In the genomic region with DNA sequence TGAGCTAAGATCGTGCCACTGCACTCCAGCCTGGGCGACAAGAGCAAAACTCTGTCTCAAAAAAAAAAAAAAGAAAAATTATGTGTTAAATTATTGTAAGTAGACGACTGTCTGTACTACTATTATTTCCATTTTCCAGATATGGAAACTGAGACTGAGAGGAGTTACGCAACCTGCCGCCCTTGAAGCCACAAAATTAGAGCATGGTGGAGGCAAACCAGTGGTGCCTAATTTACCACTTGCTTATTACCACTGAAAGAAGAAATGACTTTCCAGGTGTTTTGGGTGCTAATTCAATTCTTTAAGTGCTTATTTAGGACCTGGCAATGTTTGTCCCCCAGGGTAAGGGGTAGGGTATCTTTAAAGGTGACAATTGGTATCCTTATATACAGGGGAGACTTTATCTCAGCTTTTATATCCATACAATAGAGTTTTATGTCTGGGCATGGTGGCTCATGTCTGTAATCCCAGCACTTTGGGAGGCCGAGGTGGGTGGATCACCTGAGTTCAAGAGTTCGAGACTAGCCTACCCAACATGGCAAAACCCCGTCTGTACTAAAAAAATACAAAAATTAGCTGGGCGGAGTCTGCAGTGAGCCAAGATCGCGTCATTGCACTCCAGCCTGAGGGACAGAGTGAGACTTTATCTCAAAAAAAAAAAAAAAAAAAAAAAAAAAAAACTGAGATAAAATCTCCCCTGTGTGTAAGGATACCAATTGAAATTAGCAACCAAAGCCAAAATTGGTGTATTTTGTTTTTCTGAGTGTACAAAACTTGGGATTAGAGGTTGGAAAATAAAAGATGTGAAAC, we compare ENCODE assay signal across 11 cellular contexts. TPM values are rescaled to one million over a fixed set of nuclear protein-coding genes. Genes with fewer than 3 reads are reported as not detected.
DNase-seq lines count a peak whose midpoint lies in the region; ATAC-seq, FAIRE-seq and TF ChIP-seq lines count a peak whose summit lies in the region.
"Had no signal": no experiment of that assay in that cellular context is flagged by ENCODE, and none has a peak within 500 bp of the region (broad histone marks: within the 10 kb centered on the region; RNA-seq: fewer than 3 reads in every experiment).

No MANE protein-coding gene starts in this region.

- TF ChIP-seq EP300 in sigmoid colon (IDR thresholded peaks at IDR 0.05), result no peak

- H3K9me3 Mint-ChIP-seq in T-helper 2 cell treated with Interferon-gamma antibody and Interleukin-4, amounts not matched to agents 5 μg/mL and 100 μg/mL, for 36 hours, result no peaks in the 10 kb centered on the region
- no peaks in the 10 kb centered on the region for H3K9me3 Mint-ChIP-seq in CD8-positive, alpha-beta T cell

- TF ChIP-seq CTCF in GM12875 (IDR thresholded peaks at IDR 0.05; ENCODE audit: borderline replicate concordance, insufficient read depth, low read depth, low read length) (no peak), sigmoid colon (IDR thresholded peaks at IDR 0.05) (no peak)
- TF ChIP-seq CTCF in CD8-positive, alpha-beta T cell (IDR thresholded peaks at IDR 0.05), result no peak

- no peaks in the 10 kb centered on the region for H3K27me3 ChIP-seq in sigmoid colon
- no peaks in the 10 kb centered on the region for H3K27me3 ChIP-seq in CD8-positive, alpha-beta T cell (ENCODE audit: insufficient read depth, low read length)

- H3K27ac ChIP-seq in epithelial cell of prostate (peak overlapping the region; percentile 70), sigmoid colon (peak overlapping the region; percentile 63 to 78 (median 74))
- no peak overlapping the region for H3K27ac ChIP-seq in CD8-positive, alpha-beta T cell (ENCODE audit: low read depth, low read length)

- no peaks in the 10 kb centered on the region for H3K36me3 Mint-ChIP-seq in T-helper 2 cell treated with Interferon-gamma antibody and Interleukin-4, amounts not matched to agents 5 μg/mL and 100 μg/mL, for 36 hours (ENCODE audit: low read depth)
- no peaks in the 10 kb centered on the region for H3K36me3 Mint-ChIP-seq in CD8-positive, alpha-beta T cell

- TF ChIP-seq POLR2A in sigmoid colon (IDR thresholded peaks at IDR 0.05), result no peak

- peaks cover 9% of the 10 kb centered on the region for H3K27me3 Mint-ChIP-seq in T-helper 2 cell treated with Interferon-gamma antibody and Interleukin-4, amounts not matched to agents 5 μg/mL and 100 μg/mL, for 36 hours (ENCODE audit: low read depth)
- H3K27me3 Mint-ChIP-seq in CD8-positive, alpha-beta T cell (ENCODE audit: low read depth), result no peaks in the 10 kb centered on the region

- H3K4me3 Mint-ChIP-seq in T-helper 2 cell treated with Interferon-gamma antibody and Interleukin-4, amounts not matched to agents 5 μg/mL and 100 μg/mL, for 36 hours, result no peak overlapping the region
- H3K4me3 Mint-ChIP-seq in CD8-positive, alpha-beta T cell, result no peak overlapping the region

- no peak for ATAC-seq in CD8-positive, alpha-beta T cell

- FAIRE-seq in RCC 7860 (lab: Jason Lieb, UNC), result no peak
- FAIRE-seq: small intestine had no signal

- H3K4me1 Mint-ChIP-seq in T-helper 2 cell treated with Interferon-gamma antibody and Interleukin-4, amounts not matched to agents 5 μg/mL and 100 μg/mL, for 36 hours (ENCODE audit: low read depth), result no peaks in the 10 kb centered on the region
- peaks cover 3% of the 10 kb centered on the region for H3K4me1 Mint-ChIP-seq in CD8-positive, alpha-beta T cell (ENCODE audit: low read depth)

- H3K36me3 ChIP-seq in sigmoid colon, result no peaks in the 10 kb centered on the region
- H3K36me3 ChIP-seq in CD8-positive, alpha-beta T cell (ENCODE audit: insufficient read depth, low read length), result no peaks in the 10 kb centered on the region

- H3K4me3 ChIP-seq in GM12875 (ENCODE audit: low read depth, low read length), result peak overlapping the region; percentile 21
- no peak overlapping the region for H3K4me3 ChIP-seq in sigmoid colon
- no peak overlapping the region for H3K4me3 ChIP-seq in CD8-positive, alpha-beta T cell (ENCODE audit: low read depth, low read length)
- H3K4me3 ChIP-seq: lung had no signal

- POLR2A ChIA-PET in CD8-positive, alpha-beta T cell (lab: Charles Lee), result interaction anchor here (0.7 kb wide), 1 partner anchor 286 kb away, joined by 3 read pairs; no protein-coding TSS in a partner anchor

- DNase-seq in RCC 7860 (ENCODE audit: low spot score) (peak; percentile 27), epithelial cell of prostate (ENCODE audit: low read depth, low spot score) (no peak), sigmoid colon (no peak), glomerular visceral epithelial cell (ENCODE audit: extremely low spot score) (no peak), dermis blood vessel endothelial cell (no peak)
- no peak for DNase-seq in T-helper 2 cell treated with Interferon-gamma antibody and Interleukin-4, amounts not matched to agents 5 μg/mL and 100 μg/mL, for 36 hours (ENCODE audit: low spot score)
- no peak for DNase-seq in CD8-positive, alpha-beta T cell
- DNase-seq: NCI-H1105 treated with DMSO at 0.1 percent for 48 hours had no signal

- peaks cover 0 to 17% (median 13%) of the 10 kb centered on the region in 4 donors for H3K4me1 ChIP-seq in sigmoid colon
- no peaks in the 10 kb centered on the region for H3K4me1 ChIP-seq in CD8-positive, alpha-beta T cell (ENCODE audit: insufficient read depth, low read length)

- no peak overlapping the region for H3K27ac Mint-ChIP-seq in T-helper 2 cell treated with Interferon-gamma antibody and Interleukin-4, amounts not matched to agents 5 μg/mL and 100 μg/mL, for 36 hours
- H3K27ac Mint-ChIP-seq in CD8-positive, alpha-beta T cell, result no peak overlapping the region

- intact Hi-C loops in sigmoid colon (cut with DNase I), result no loop called here
- intact Hi-C loops in CD8-positive, alpha-beta T cell (cut with DNase I, micrococcal nuclease), result no loop called here

- no peaks in the 10 kb centered on the region for H3K9me3 ChIP-seq in sigmoid colon
- no peaks in the 10 kb centered on the region for H3K9me3 ChIP-seq in CD8-positive, alpha-beta T cell (ENCODE audit: low read length)

- CTCF ChIA-PET in CD8-positive, alpha-beta T cell (lab: Charles Lee), result no interaction called here

- 70 to 84% methylated on average over 11 of the region's 11 CpGs for WGBS in sigmoid colon, 2 donors

RNA-seq across cellular contexts. Expression of a gene that starts 16.6 kb away (rescaled TPM):
- total RNA-seq in sigmoid colon, result 10 to 100 TPM in 1 of 4 donors, 1 to 10 TPM in 3; 7.2 to 10.2 (median 8.7) TPM
- 10 to 100 TPM in 1 of 3 donors, 1 to 10 TPM in 2; 7.2 to 11.5 (median 7.6) TPM for polyA plus RNA-seq in sigmoid colon
- 0.85 and 3.2 TPM in 2 replicates for total RNA-seq in dermis blood vessel endothelial cell
- 10 to 100 TPM; 24.6 to 25.7 TPM for total RNA-seq in CD8-positive, alpha-beta T cell
